In the genomic region with DNA sequence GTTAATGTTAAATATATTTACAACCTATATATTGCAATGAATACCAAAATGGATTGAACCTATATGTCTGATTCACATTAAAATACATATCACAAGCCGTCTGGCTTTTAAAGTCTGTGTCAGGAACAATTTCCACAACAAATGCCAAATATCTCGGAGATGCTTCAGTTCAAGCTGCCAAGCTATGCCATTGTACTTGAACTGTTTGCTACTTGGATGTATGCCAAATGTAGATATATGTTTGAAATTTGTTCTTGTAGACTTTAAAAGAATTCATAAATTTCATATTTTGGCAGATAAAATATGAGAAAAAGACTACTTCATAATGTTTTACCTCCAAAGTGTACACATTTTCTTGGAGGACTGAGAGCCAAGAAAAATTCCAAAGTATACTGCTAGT, we compare ENCODE assay signal across 22 cellular contexts.
"Had no signal": no experiment of that assay in that cellular context is flagged by ENCODE, and none has a peak within 500 bp of the region (broad histone marks: within the 10 kb centered on the region; RNA-seq: fewer than 3 reads in every experiment).

No MANE protein-coding gene starts in this region.

- H3K79me2 ChIP-seq: hepatocyte had no signal

- H3K27me3 ChIP-seq: dorsolateral prefrontal cortex, hepatocyte, neutrophil, right atrium auricular region, sigmoid colon, stomach had no signal

- H2AFZ ChIP-seq: hepatocyte had no signal

- H3K36me3 ChIP-seq: sigmoid colon, thoracic aorta had no signal

- FAIRE-seq: urothelium cell line had no signal

- DNase-seq: dorsolateral prefrontal cortex; effector CD8-positive, alpha-beta T cell; foreskin melanocyte; head of caudate nucleus; left colon; left ventricle myocardium superior; mesendoderm; naive thymus-derived CD8-positive, alpha-beta T cell; sigmoid colon; stimulated activated CD4-positive, alpha-beta T cell treated with anti-CD3 and anti-CD28 coated beads, Interleukin-12 subunit alpha, Interleukin-12 subunit beta, amount 100 ng/mL, for 4 hours; stimulated activated naive CD4-positive, alpha-beta T cell; stomach; substantia nigra had no signal

- H3K4me2 ChIP-seq: hepatocyte had no signal

- H3K9me3 ChIP-seq: neutrophil, right atrium auricular region, sigmoid colon, stomach, thoracic aorta had no signal

- H3K4me1 ChIP-seq: right atrium auricular region had no signal

- ATAC-seq: esophagus mucosa; left colon; left ventricle myocardium superior; naive thymus-derived CD8-positive, alpha-beta T cell had no signal

- H3K4me3 ChIP-seq: coronary artery, dorsolateral prefrontal cortex, hepatocyte, lung, right atrium auricular region, sigmoid colon, skin epidermis, stomach, thoracic aorta had no signal

- H3K27ac ChIP-seq: coronary artery, dorsolateral prefrontal cortex, neutrophil, right atrium auricular region, skin epidermis, thoracic aorta had no signal
